8 cellular contexts compared by ENCODE assay signal in genomic region chr4:83010522-83011318, GRCh38. TPM values are rescaled to one million over a fixed set of nuclear protein-coding genes. Genes with fewer than 3 reads are reported as not detected.
A peak's percentile ranks its signal among the peaks of the same experiment; 100 is the strongest.
DNase-seq lines count a peak whose midpoint lies in the region; ATAC-seq and TF ChIP-seq lines count a peak whose summit lies in the region.

LIN54 (minus strand) TSS chr4:83010823; CDS start chr4:82984844, 25,979 bp downstream.

- peak in 1 of 6 experiments; percentile 2 for TF ChIP-seq CTCF in Peyer's patch (IDR thresholded peaks at IDR 0.05)

- DNase-seq in CD1c-positive myeloid dendritic cell (ENCODE audit: extremely low spot score) = peak; percentile 89
- DNase-seq in Peyer's patch = peak; percentile 83 to 93 (median 91)
- peak; percentile 84 for DNase-seq in activated T-cell treated with anti-CD3 and anti-CD28 coated beads, Interleukin-2, amount 50 U/mL, for 24 hours
- DNase-seq in erythroblast (lab: John Stamatoyannopoulos, UW) = peak; percentile 90 to 95
- DNase-seq in stimulated activated CD8-positive, alpha-beta memory T cell treated with anti-CD3 and anti-CD28 coated beads, Interleukin-7, amount 100 ng/mL, for 1 hour (ENCODE audit: low read depth in 2 of 2) = peak; percentile 63 to 69

- peak within 1 kb of the TSS; percentile 97 for H3K4me3 Mint-ChIP-seq in activated T-cell treated with anti-CD3 and anti-CD28 coated beads, Interleukin-2, amount 50 U/mL, for 24 hours

- no peaks in the 10 kb centered on the region for H3K9me3 Mint-ChIP-seq in activated T-cell treated with anti-CD3 and anti-CD28 coated beads, Interleukin-2, amount 50 U/mL, for 24 hours

- H3K27me3 ChIP-seq in Peyer's patch = no peaks in the 10 kb centered on the region
- no peaks in the 10 kb centered on the region for H3K27me3 ChIP-seq in muscle layer of colon (ENCODE audit: control insufficient read depth in 1 of 2, insufficient read depth in 2 of 2, low read length in 2 of 2)

- H3K9me3 ChIP-seq in Peyer's patch (no peaks in the 10 kb centered on the region), muscle layer of colon (ENCODE audit: low read length) (no peaks in the 10 kb centered on the region)

- H3K36me3 ChIP-seq in Peyer's patch = no peaks in the 10 kb centered on the region
- H3K36me3 ChIP-seq in muscle layer of colon (ENCODE audit: insufficient read depth, low read length) = no peaks in the 10 kb centered on the region

- peak within 1 kb of the TSS; percentile 98 for H3K27ac Mint-ChIP-seq in activated T-cell treated with anti-CD3 and anti-CD28 coated beads, Interleukin-2, amount 50 U/mL, for 24 hours

- peak in 1 of 2 donors; percentile 35 for TF ChIP-seq POLR2A in Peyer's patch (IDR thresholded peaks at IDR 0.05)
- TF ChIP-seq POLR2A in erythroblast (IDR thresholded peaks at IDR 0.05; ENCODE audit: low read length) = peak; percentile 37

- H3K9ac ChIP-seq in muscle layer of colon (ENCODE audit: low read length) = peak within 1 kb of the TSS; percentile 77

- peaks cover 20% of the 10 kb centered on the region for H3K36me3 Mint-ChIP-seq in activated T-cell treated with anti-CD3 and anti-CD28 coated beads, Interleukin-2, amount 50 U/mL, for 24 hours (ENCODE audit: low read depth)

- H3K4me1 Mint-ChIP-seq in activated T-cell treated with anti-CD3 and anti-CD28 coated beads, Interleukin-2, amount 50 U/mL, for 24 hours (ENCODE audit: low read depth) = peaks cover 54% of the 10 kb centered on the region

- ATAC-seq in GM19328 (IDR thresholded peaks at IDR 0.05; ENCODE audit: unreplicated experiment) (peak; percentile 40), HG03565 (IDR thresholded peaks at IDR 0.05; ENCODE audit: unreplicated experiment) (peak; percentile 23)

- H3K27ac ChIP-seq in Peyer's patch (peak within 1 kb of the TSS; percentile 88 to 95 (median 94)), muscle layer of colon (ENCODE audit: low read depth, low read length) (peak within 1 kb of the TSS; percentile 90)

- peaks cover 0 to 30% (median 4%) of the 10 kb centered on the region in 4 donors for H3K4me1 ChIP-seq in Peyer's patch
- H3K4me1 ChIP-seq in muscle layer of colon (ENCODE audit: insufficient read depth, low read length) = peaks cover 25% of the 10 kb centered on the region

- peak within 1 kb of the TSS; percentile 75 to 96 (median 86) for H3K4me3 ChIP-seq in Peyer's patch
- peak within 1 kb of the TSS; percentile 87 to 92 for H3K4me3 ChIP-seq in muscle layer of colon (ENCODE audit: low read depth in 1 of 2, low read length in 2 of 2)

- no peaks in the 10 kb centered on the region for H3K27me3 Mint-ChIP-seq in activated T-cell treated with anti-CD3 and anti-CD28 coated beads, Interleukin-2, amount 50 U/mL, for 24 hours

RNA-seq across cellular contexts. Expression of gene LIN54, which starts in this region (rescaled TPM):
- 10 to 100 TPM in 1 of 4 donors, 1 to 10 TPM in 3; 8.7 to 13.0 (median 9.4) TPM for total RNA-seq in Peyer's patch

Comparison
In these comparisons a context has a peak if more than half of its experiments do, and no peak if none do; other contexts are left out.
1. Peak in every context shown above with its lines: DNase-seq, ATAC-seq, H3K4me3 ChIP-seq and H3K27ac ChIP-seq.